ENCODE assay signal across 9 cellular contexts in genomic region chr14:72948481-72949138, GRCh38. TPM values are rescaled to one million over a fixed set of nuclear protein-coding genes. Genes with fewer than 3 reads are reported as not detected.
DNase-seq lines count a peak whose midpoint lies in the region; ATAC-seq, FAIRE-seq and TF ChIP-seq lines count a peak whose summit lies in the region.
"Had no signal": no experiment of that assay in that cellular context is flagged by ENCODE, and none has a peak within 500 bp of the region (broad histone marks: within the 10 kb centered on the region; RNA-seq: fewer than 3 reads in every experiment).

No MANE protein-coding gene starts in this region.

- TF ChIP-seq CTCF in GM12875 (IDR thresholded peaks at IDR 0.05; ENCODE audit: borderline replicate concordance, insufficient read depth, low read depth, low read length) (peak; percentile 85), epithelial cell of esophagus (IDR thresholded peaks at IDR 0.05; ENCODE audit: insufficient read depth, low read depth, low read length, missing control alignments) (peak; percentile 91)

- H3K36me3 Mint-ChIP-seq in naive thymus-derived CD8-positive, alpha-beta T cell, result peaks cover 0 to 63% (median 9%) of the 10 kb centered on the region in 3 donors

- no peaks in the 10 kb centered on the region for H3K27me3 Mint-ChIP-seq in naive thymus-derived CD8-positive, alpha-beta T cell

- no peaks in the 10 kb centered on the region for H3K9me3 Mint-ChIP-seq in naive thymus-derived CD8-positive, alpha-beta T cell

- H3K4me1 Mint-ChIP-seq in naive thymus-derived CD8-positive, alpha-beta T cell, result peaks cover 0 to 2% (median 0%) of the 10 kb centered on the region in 4 donors

- H3K27ac Mint-ChIP-seq in naive thymus-derived CD8-positive, alpha-beta T cell, result peak overlapping the region in 1 of 10 donors; percentile 13

- no peak overlapping the region for H3K4me3 Mint-ChIP-seq in naive thymus-derived CD8-positive, alpha-beta T cell

- ATAC-seq in naive thymus-derived CD8-positive, alpha-beta T cell, result peak; percentile 52 to 56
- no peak for ATAC-seq in stimulated activated naive CD8-positive, alpha-beta T cell treated with anti-CD3 and anti-CD28 coated beads, Interleukin-15, Interleukin-2, amounts not matched to agents 100 U/mL and 50 U/mL, for 24 hours
- ATAC-seq in HG03196 (IDR thresholded peaks at IDR 0.05; ENCODE audit: unreplicated experiment), result no peak

- DNase-seq in NCI-H82 (lab: John Stamatoyannopoulos, UW) (peak; percentile 87), epithelial cell of esophagus (ENCODE audit: low read depth) (peak; percentile 63)
- peak; percentile 70 for DNase-seq in activated CD8-positive, alpha-beta memory T cell treated with anti-CD3 and anti-CD28 coated beads, Interleukin-2, amount 50 U/mL, for 4 hours
- peak; percentile 26 to 78 (median 50) for DNase-seq in naive thymus-derived CD8-positive, alpha-beta T cell
- peak; percentile 76 for DNase-seq in stimulated activated naive CD8-positive, alpha-beta T cell treated with anti-CD3 and anti-CD28 coated beads, Interleukin-15, Interleukin-2, amounts not matched to agents 100 U/mL and 50 U/mL, for 24 hours

- FAIRE-seq in A204.1 (lab: Jason Lieb, UNC), result peak; percentile 83

- no peak overlapping the region for H3K4me3 ChIP-seq in GM12875 (ENCODE audit: low read depth, low read length)
- H3K4me3 ChIP-seq in epithelial cell of esophagus (ENCODE audit: low read length), result no peak overlapping the region
- H3K4me3 ChIP-seq: skin epidermis had no signal

- POLR2A ChIA-PET in naive thymus-derived CD8-positive, alpha-beta T cell (lab: Charles Lee), result interaction anchor here (1.6 kb wide), 1 partner anchor 21 kb away, joined by 6 read pairs; the partner anchor contains the start of gene DCAF4

RNA-seq across cellular contexts. Expression of gene DCAF4, which starts 22.3 kb away (rescaled TPM):
- total RNA-seq in naive thymus-derived CD8-positive, alpha-beta T cell, result 10 to 100 TPM; 32.4 to 32.8 TPM
- 10 to 100 TPM in 1 of 3 donors, 1 to 10 TPM in 2; 7.9 to 11.1 (median 9.0) TPM for polyA plus RNA-seq in naive thymus-derived CD8-positive, alpha-beta T cell

RNA-seq across cellular contexts. Expression of gene DPF3, which starts 54.7 kb away (rescaled TPM):
- under 1 TPM; 0.55 to 0.58 TPM for total RNA-seq in naive thymus-derived CD8-positive, alpha-beta T cell
- polyA plus RNA-seq in naive thymus-derived CD8-positive, alpha-beta T cell, result under 1 TPM; 0.35 to 0.52 (median 0.38) TPM

Comparison
In these comparisons a context has a peak if more than half of its experiments do, and no peak if none do; other contexts are left out.
1. ATAC-seq: peak in naive thymus-derived CD8-positive, alpha-beta T cell (2 of 2); none in stimulated activated naive CD8-positive, alpha-beta T cell treated with anti-CD3 and anti-CD28 coated beads, Interleukin-15, Interleukin-2, amounts not matched to agents 100 U/mL and 50 U/mL, for 24 hours (single experiment) and HG03196 (single experiment).
2. Peak in every context shown above with its lines, with median percentiles within 50 percentile points of each other: DNase-seq.